8 cellular contexts compared by ENCODE assay signal in genomic region chr3:164912916-164913315, GRCh38.
"Had no signal": no experiment of that assay in that cellular context is flagged by ENCODE, and none has a peak within 500 bp of the region (broad histone marks: within the 10 kb centered on the region; RNA-seq: fewer than 3 reads in every experiment).

No MANE protein-coding gene starts in this region.

- ATAC-seq: GM12878 had no signal

- FAIRE-seq: G401.6, GM12878, GM12891, GM12892, GM18507, GM19239 had no signal

- H3K4me3 ChIP-seq: GM12878 had no signal

- DNase-seq: GDM1, GF-D8 had no signal
